ENCODE assay signal across 8 cellular contexts in the genomic region with DNA sequence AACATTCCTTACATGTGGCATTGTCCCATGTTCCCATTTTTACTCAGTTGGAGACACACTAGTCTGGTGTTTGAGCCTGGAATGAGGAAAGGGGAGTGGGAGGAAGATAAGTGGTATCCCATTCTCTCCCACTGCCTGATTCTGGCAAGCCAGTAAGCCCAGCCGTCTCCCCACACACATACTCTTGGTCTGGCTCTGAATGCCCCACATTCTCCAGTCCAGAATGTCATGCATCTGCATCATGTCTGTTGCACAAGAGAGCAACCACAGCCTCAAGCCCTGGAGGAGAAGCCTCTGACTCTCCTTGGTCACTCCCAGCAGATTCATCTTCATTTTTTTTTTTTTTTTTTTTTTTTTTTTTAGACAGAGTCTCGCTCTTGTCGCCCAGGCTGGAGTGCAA. TPM values are rescaled to one million over a fixed set of nuclear protein-coding genes. Genes with fewer than 3 reads are reported as not detected.
DNase-seq lines count a peak whose midpoint lies in the region; ATAC-seq, FAIRE-seq and TF ChIP-seq lines count a peak whose summit lies in the region.

No MANE protein-coding gene starts in this region.

- H3K27me3 ChIP-seq in astrocyte (ENCODE audit: insufficient read depth, low read length), result no peaks in the 10 kb centered on the region
- no peaks in the 10 kb centered on the region for H3K27me3 ChIP-seq in keratinocyte (ENCODE audit: control insufficient read depth, extremely low read depth, insufficient read depth, low read length)
- no peaks in the 10 kb centered on the region for H3K27me3 ChIP-seq in upper lobe of left lung

- DNase-seq in HS-27A (ENCODE audit: low read depth) (peak; percentile 55), astrocyte (ENCODE audit: low read depth) (peak; percentile 100), keratinocyte (ENCODE audit: low read depth, low spot score) (peak; percentile 15), upper lobe of left lung (peak in 1 of 2 donors; percentile 65), NCI-H748 treated with DMSO at 0.1 percent for 48 hours (lab: John Stamatoyannopoulos, UW) (no peak), middle frontal gyrus (ENCODE audit: extremely low spot score, low spot score) (no peak), NCI-H1105 treated with DMSO at 0.1 percent for 48 hours (lab: John Stamatoyannopoulos, UW) (no peak), DMS53 treated with DMSO at 0.1 percent for 48 hours (lab: John Stamatoyannopoulos, UW; ENCODE audit: unreplicated experiment) (no peak)

- TF ChIP-seq EP300 in upper lobe of left lung (IDR thresholded peaks at IDR 0.05), result no peak

- peak; percentile 87 to 95 for ATAC-seq in upper lobe of left lung (ENCODE audit: low FRiP score in 2 of 2)

- H3K36me3 Mint-ChIP-seq in astrocyte (ENCODE audit: low read depth, unreplicated experiment), result peaks cover 3% of the 10 kb centered on the region

- WGBS in upper lobe of left lung, 2 donors, result 39 to 66% methylated on average over 3 of the region's 3 CpGs

- H3K27ac Mint-ChIP-seq in astrocyte (ENCODE audit: unreplicated experiment), result peak overlapping the region; percentile 98

- H3K27ac ChIP-seq in astrocyte (ENCODE audit: low read depth, low read length) (no peak overlapping the region), keratinocyte (ENCODE audit: control insufficient read depth, insufficient read depth, low read length) (no peak overlapping the region), upper lobe of left lung (peak overlapping the region in 2 of 4 donors; percentile 31 to 64)

- H3K27me3 Mint-ChIP-seq in astrocyte (ENCODE audit: low read depth, unreplicated experiment), result no peaks in the 10 kb centered on the region

- H4K20me1 ChIP-seq in astrocyte (ENCODE audit: insufficient read depth, low read length) (no peaks in the 10 kb centered on the region), keratinocyte (ENCODE audit: control insufficient read depth, extremely low read depth, insufficient read depth, low read length) (no peaks in the 10 kb centered on the region)

- no peak for TF ChIP-seq CTCF in astrocyte (IDR thresholded peaks at IDR 0.05; ENCODE audit: insufficient read depth, low read depth, low read length)
- TF ChIP-seq CTCF in keratinocyte (optimal IDR thresholded peaks at IDR 0.05 in 1 of 3, IDR thresholded peaks at IDR 0.05 in 1 of 3, conservative IDR thresholded peaks at IDR 0.05 in 1 of 3; ENCODE audit: extremely low read depth in 1 of 3, insufficient read depth in 2 of 3, low read length in 3 of 3), result no peak
- no peak for TF ChIP-seq CTCF in upper lobe of left lung (IDR thresholded peaks at IDR 0.05)

- H3K79me2 ChIP-seq in astrocyte (ENCODE audit: insufficient read depth, low read length), result no peaks in the 10 kb centered on the region
- H3K79me2 ChIP-seq in keratinocyte (ENCODE audit: control insufficient read depth, insufficient read depth, low read length), result no peaks in the 10 kb centered on the region

- dilution Hi-C loops in keratinocyte (cut with MboI; ENCODE audit: extremely low pct_ligation_motif_present, low sequenced_read_pairs), result no loop called here

- H3K4me1 ChIP-seq in astrocyte (ENCODE audit: insufficient read depth, low read length) (no peaks in the 10 kb centered on the region), keratinocyte (ENCODE audit: control insufficient read depth, extremely low read depth, insufficient read depth, low read length) (peaks cover 5% of the 10 kb centered on the region), upper lobe of left lung (peaks cover 0 to 12% (median 0%) of the 10 kb centered on the region in 4 donors)

- no peak overlapping the region for H3K4me2 ChIP-seq in astrocyte (ENCODE audit: low read length)
- peak overlapping the region; percentile 14 for H3K4me2 ChIP-seq in keratinocyte (ENCODE audit: control insufficient read depth, extremely low read depth, insufficient read depth, low read depth, low read length)

- H3K36me3 ChIP-seq in astrocyte (ENCODE audit: insufficient read depth, low read length) (no peaks in the 10 kb centered on the region), keratinocyte (ENCODE audit: control insufficient read depth in 2 of 2, extremely low read depth in 1 of 2, insufficient read depth in 2 of 2, low read length in 2 of 2) (peaks cover 0 to 2% of the 10 kb centered on the region in 2 experiments), upper lobe of left lung (peaks cover 0 to 26% (median 10%) of the 10 kb centered on the region in 4 donors)

- peaks cover 28% of the 10 kb centered on the region for H3K4me1 Mint-ChIP-seq in astrocyte (ENCODE audit: low read depth, unreplicated experiment)

- H3K9me3 Mint-ChIP-seq in astrocyte (ENCODE audit: unreplicated experiment), result peaks cover 2% of the 10 kb centered on the region

- H3K4me3 ChIP-seq in astrocyte (ENCODE audit: insufficient read depth, low read depth, low read length) (no peak overlapping the region), keratinocyte (ENCODE audit: control insufficient read depth in 2 of 3, extremely low read depth in 1 of 3, insufficient read depth in 2 of 3, low read depth in 1 of 3, low read length in 3 of 3) (no peak overlapping the region), upper lobe of left lung (no peak overlapping the region)

- no peaks in the 10 kb centered on the region for H3K9me3 ChIP-seq in astrocyte (ENCODE audit: insufficient read depth, low read depth, low read length)
- H3K9me3 ChIP-seq in keratinocyte (ENCODE audit: control insufficient read depth, low read depth, low read length), result no peaks in the 10 kb centered on the region
- H3K9me3 ChIP-seq in upper lobe of left lung, result no peaks in the 10 kb centered on the region

- H3K9ac ChIP-seq in astrocyte (ENCODE audit: low read length), result no peak overlapping the region
- H3K9ac ChIP-seq in keratinocyte (ENCODE audit: control insufficient read depth, extremely low read depth, insufficient read depth, low read length), result no peak overlapping the region

- no peak overlapping the region for H3K4me3 Mint-ChIP-seq in astrocyte (ENCODE audit: unreplicated experiment)

- H2AFZ ChIP-seq in astrocyte (ENCODE audit: low read depth, low read length) (no peak overlapping the region), keratinocyte (ENCODE audit: control insufficient read depth, low read length) (no peak overlapping the region)

- peak; percentile 73 for FAIRE-seq in astrocyte (lab: Jason Lieb, UNC)
- no peak for FAIRE-seq in keratinocyte (lab: Jason Lieb, UNC)

- H3K9me1 ChIP-seq in keratinocyte (ENCODE audit: control insufficient read depth, extremely low read depth, insufficient read depth, low read length), result no peaks in the 10 kb centered on the region

- no peak for TF ChIP-seq POLR2A in upper lobe of left lung (IDR thresholded peaks at IDR 0.05)

RNA-seq across cellular contexts. Expression of a gene that starts 48.0 kb away (rescaled TPM):
- 18.0 and 20.4 TPM in 2 replicates for total RNA-seq in astrocyte
- 20.8 to 21.7 TPM (median 20.9 TPM) in 3 replicates for polyA plus RNA-seq in keratinocyte
- 4.4 TPM for polyA plus RNA-seq in keratinocyte (2011; ENCODE audit: low read depth)
- polyA plus RNA-seq in keratinocyte (2011; cell fraction: cytosol; rRNA removed), result 16.4 and 27.7 TPM in 2 replicates
- polyA plus RNA-seq in keratinocyte (2011; cell fraction: nucleus; rRNA removed), result 24.8 and 27.0 TPM in 2 replicates
- 9.4 and 20.5 TPM in 2 replicates for polyA plus RNA-seq in keratinocyte (2012; ENCODE audit: low replicate concordance)
- polyA minus RNA-seq in keratinocyte, result 14.6 to 24.2 TPM (median 19.9 TPM) in 3 replicates
- polyA minus RNA-seq in keratinocyte (2011; cell fraction: cytosol; rRNA and poly(A)+ RNA removed), result 36.4 TPM
- polyA minus RNA-seq in keratinocyte (2011; cell fraction: nucleus; rRNA and poly(A)+ RNA removed), result 24.4 and 31.1 TPM in 2 replicates
- 100 to 1,000 TPM in 5 of 6 donors, 10 to 100 TPM in 1; 28.9 to 203 (median 142) TPM for total RNA-seq in upper lobe of left lung

Comparison
In these comparisons a context has a peak if more than half of its experiments do, and no peak if none do; other contexts are left out.
1. DNase-seq: peak in HS-27A (single experiment), astrocyte (single experiment) and keratinocyte (single experiment); none in NCI-H748 treated with DMSO at 0.1 percent for 48 hours (single experiment), middle frontal gyrus (single experiment), NCI-H1105 treated with DMSO at 0.1 percent for 48 hours (single experiment) and DMS53 treated with DMSO at 0.1 percent for 48 hours (single experiment).